ENCODE assay signal across 13 cellular contexts in the genomic region with DNA sequence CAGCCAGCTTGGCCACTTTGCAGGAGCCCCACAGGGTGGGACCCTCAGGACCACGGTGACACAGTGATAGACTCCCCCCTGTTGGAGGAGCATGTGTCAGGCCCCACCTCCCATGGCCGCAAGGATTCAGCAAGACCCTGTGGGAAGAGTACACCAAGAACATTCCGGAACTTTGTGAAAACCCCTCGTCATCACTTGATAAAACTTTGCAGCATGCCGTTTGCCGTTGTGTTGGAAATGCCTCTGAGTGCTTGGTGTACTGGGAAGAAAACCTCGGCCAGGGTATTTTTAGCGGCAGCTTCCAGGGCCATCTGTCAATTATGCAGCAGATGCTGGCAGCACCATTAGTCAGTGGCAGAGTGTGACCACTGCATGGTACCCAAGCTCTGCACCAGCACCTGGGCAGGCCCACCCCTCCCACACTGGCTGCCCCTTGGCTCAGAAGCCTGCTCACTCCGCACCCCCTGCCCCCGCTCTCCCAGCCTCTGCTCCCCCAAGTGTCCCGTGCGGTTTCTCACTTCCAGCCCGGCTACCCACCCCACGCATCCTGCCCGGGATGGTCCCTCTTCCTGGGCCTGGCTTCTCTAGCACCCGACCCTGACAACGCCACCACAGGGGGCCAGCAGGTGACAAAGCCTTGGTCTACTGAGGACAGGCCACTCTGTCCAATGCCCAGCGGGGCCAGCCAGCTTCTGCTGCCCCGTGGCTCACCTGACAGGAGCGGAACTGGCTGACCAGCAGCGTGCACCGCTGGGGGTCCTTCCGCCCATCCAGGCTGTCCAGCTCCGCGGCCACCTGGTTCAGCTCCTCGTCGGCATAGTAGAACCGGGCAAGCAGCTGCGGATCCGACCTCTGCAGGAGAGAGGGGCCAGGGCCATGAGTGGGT.
DNase-seq lines count a peak whose midpoint lies in the region; ATAC-seq, FAIRE-seq and TF ChIP-seq lines count a peak whose summit lies in the region.
"Had no signal": no experiment of that assay in that cellular context is flagged by ENCODE, and none has a peak within 500 bp of the region (broad histone marks: within the 10 kb centered on the region; RNA-seq: fewer than 3 reads in every experiment).

No MANE protein-coding gene starts in this region.

- peaks cover 0 to 18% (median 12%) of the 10 kb centered on the region in 12 donors for H3K4me1 ChIP-seq in heart left ventricle
- peaks cover 5% of the 10 kb centered on the region for H3K4me1 ChIP-seq in psoas muscle
- H3K4me1 ChIP-seq: left lung had no signal

- ATAC-seq in heart left ventricle (peak; percentile 86 to 93 (median 91)), psoas muscle (peak; percentile 92 to 98 (median 96)), HG03521 (IDR thresholded peaks at IDR 0.05; ENCODE audit: unreplicated experiment) (no peak)

- intact Hi-C loops in heart left ventricle (cut with DNase I): loop anchor here in 1 of 10 donors (5.0 kb wide), 1 partner anchor 136 kb away; no protein-coding TSS in a partner anchor
- intact Hi-C loops in psoas muscle (cut with DNase I): no loop called here

- H3K27ac ChIP-seq in heart left ventricle (peak overlapping the region in 11 of 12 donors; percentile 18 to 77 (median 49)), psoas muscle (no peak overlapping the region)
- H3K27ac ChIP-seq: C4-2B, left lung had no signal

- TF ChIP-seq CTCF in heart left ventricle (IDR thresholded peaks at IDR 0.05) (peak in 1 of 12 donors; percentile 10), psoas muscle (IDR thresholded peaks at IDR 0.05) (no peak), D721Med (IDR thresholded peaks at IDR 0.05; ENCODE audit: insufficient read depth, missing control alignments) (no peak)

- H3K9me3 ChIP-seq in heart left ventricle: no peaks in the 10 kb centered on the region
- no peaks in the 10 kb centered on the region for H3K9me3 ChIP-seq in psoas muscle
- H3K9me3 ChIP-seq: left lung had no signal

- peak; percentile 90 for DNase-seq in DMS 273 (lab: John Stamatoyannopoulos, UW; ENCODE audit: unreplicated experiment)
- DNase-seq in NCI-H82 treated with DMSO at 0.1 percent for 48 hours (lab: John Stamatoyannopoulos, UW; ENCODE audit: unreplicated experiment): peak; percentile 6
- DNase-seq in heart left ventricle: peak; percentile 32 to 69 (median 58)
- DNase-seq in psoas muscle: peak in 1 of 2 donors; percentile 70
- DNase-seq in DMS53 (lab: John Stamatoyannopoulos, UW): no peak
- DNase-seq in KBM-7: no peak
- DNase-seq in D721Med (ENCODE audit: insufficient read length, low spot score): no peak
- DNase-seq: NCI-H2107; stimulated activated CD4-positive, alpha-beta T cell treated with anti-CD3 and anti-CD28 coated beads, Interleukin-1b, Interleukin-23, amount 100 ng/mL, for 48 hours; T1000 had no signal

- no peak for FAIRE-seq in D721Med (lab: Jason Lieb, UNC)

- H3K27me3 ChIP-seq in heart left ventricle: no peaks in the 10 kb centered on the region
- H3K27me3 ChIP-seq in psoas muscle (ENCODE audit: insufficient read depth in 3 of 3, low read length in 2 of 3): no peaks in the 10 kb centered on the region
- H3K27me3 ChIP-seq: left lung had no signal

- in situ Hi-C loops in KBM-7 (cut with MboI; ENCODE audit: low pct_unique_long_range_greater_than_20kb, low sequenced_read_pairs): no loop called here

- H3K36me3 ChIP-seq in heart left ventricle: no peaks in the 10 kb centered on the region
- H3K36me3 ChIP-seq in psoas muscle (ENCODE audit: insufficient read depth in 1 of 2, low read depth in 1 of 2): no peaks in the 10 kb centered on the region
- H3K36me3 ChIP-seq: left lung had no signal

- H3K4me3 ChIP-seq in heart left ventricle (no peak overlapping the region), psoas muscle (no peak overlapping the region)
- H3K4me3 ChIP-seq: left lung had no signal

- WGBS in heart left ventricle, 4 donors: 41 to 69% (median 59%) methylated on average over 14 to 30 of the region's 30 CpGs
- WGBS in psoas muscle, 3 donors: 52 to 56% (median 53%) methylated on average over 27 to 30 of the region's 30 CpGs

- TF ChIP-seq POLR2A in heart left ventricle (IDR thresholded peaks at IDR 0.05): no peak

Comparison
In these comparisons a context has a peak if more than half of its experiments do, and no peak if none do; other contexts are left out.
1. DNase-seq: peak in DMS 273 (single experiment), NCI-H82 treated with DMSO at 0.1 percent for 48 hours (single experiment) and heart left ventricle (5 of 5); none in DMS53 (single experiment), KBM-7 (single experiment) and D721Med (single experiment).